Comparison of ENCODE assay signal across 11 cellular contexts in the genomic region with DNA sequence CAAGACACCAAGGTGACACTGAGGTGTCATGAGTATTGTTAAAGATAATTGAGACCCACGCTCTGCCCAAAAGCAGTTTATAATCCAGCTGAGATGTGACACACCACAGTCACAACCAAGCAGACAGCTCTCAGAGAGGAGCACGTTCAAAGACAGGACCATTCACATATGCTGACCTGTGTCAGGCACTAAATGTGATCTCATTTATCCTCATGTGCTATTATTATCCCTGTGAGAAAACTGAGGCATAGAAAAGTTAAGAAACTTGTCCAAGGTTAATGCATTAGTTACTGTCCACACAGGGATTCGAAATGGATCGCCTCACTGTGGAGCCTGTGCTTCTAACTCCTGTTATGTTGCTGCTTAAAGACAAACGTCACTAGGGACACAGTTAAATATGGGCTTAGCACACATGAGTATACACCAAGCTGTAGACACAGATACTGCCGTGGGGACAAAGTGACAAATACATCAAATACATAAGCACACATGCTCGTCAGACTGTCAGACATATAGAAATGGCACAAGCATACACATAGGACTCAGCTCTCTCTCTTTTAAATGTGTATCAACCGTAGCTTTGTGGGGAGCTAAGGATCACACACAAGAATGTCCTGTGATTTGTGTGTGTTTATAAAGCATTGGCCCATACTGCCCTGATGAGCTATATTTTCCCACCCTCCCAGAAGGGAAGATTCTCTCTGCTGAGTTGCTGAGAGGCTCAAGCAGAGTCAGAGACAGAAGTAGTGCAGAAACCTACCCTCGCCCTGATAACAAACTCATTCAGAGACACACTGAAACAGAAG. TPM values are rescaled to one million over a fixed set of nuclear protein-coding genes. Genes with fewer than 3 reads are reported as not detected.
A peak's percentile ranks its signal among the peaks of the same experiment; 100 is the strongest.
DNase-seq lines count a peak whose midpoint lies in the region; ATAC-seq and TF ChIP-seq lines count a peak whose summit lies in the region.
"Had no signal": no experiment of that assay in that cellular context is flagged by ENCODE, and none has a peak within 500 bp of the region (broad histone marks: within the 10 kb centered on the region; RNA-seq: fewer than 3 reads in every experiment).

No MANE protein-coding gene starts in this region.

- peaks cover 0 to 4% (median 0%) of the 10 kb centered on the region in 3 experiments for H3K36me3 ChIP-seq in naive thymus-derived CD4-positive, alpha-beta T cell (ENCODE audit: control insufficient read depth in 2 of 3, insufficient read depth in 3 of 3, low read length in 3 of 3)
- no peaks in the 10 kb centered on the region for H3K36me3 ChIP-seq in vagina

- peak overlapping the region; percentile 96 for H3K27ac ChIP-seq in naive thymus-derived CD4-positive, alpha-beta T cell (ENCODE audit: low read depth, low read length)
- peak overlapping the region; percentile 93 for H3K27ac ChIP-seq in vagina

- TF ChIP-seq CTCF in vagina (IDR thresholded peaks at IDR 0.05), result no peak

- H3K9me3 ChIP-seq in naive thymus-derived CD4-positive, alpha-beta T cell (ENCODE audit: control insufficient read depth in 2 of 3, low read length in 3 of 3), result no peaks in the 10 kb centered on the region
- no peaks in the 10 kb centered on the region for H3K9me3 ChIP-seq in vagina

- POLR2A ChIA-PET in naive thymus-derived CD4-positive, alpha-beta T cell (lab: Charles Lee), result interaction anchor here (0.6 to 3.9 kb wide), 6 partner anchors 16 to 1634 kb away, joined by 3 to 15 read pairs (median 8); a partner anchor contains a TSS

- TF ChIP-seq POLR2A in vagina (IDR thresholded peaks at IDR 0.05), result no peak

- H3K4me1 ChIP-seq in naive thymus-derived CD4-positive, alpha-beta T cell (ENCODE audit: control insufficient read depth in 2 of 2, insufficient read depth in 2 of 2, low read length in 2 of 2), result peaks cover 18 to 37% of the 10 kb centered on the region in 2 donors
- H3K4me1 ChIP-seq in vagina, result peaks cover 25% of the 10 kb centered on the region

- peaks cover 48% of the 10 kb centered on the region for H3K4me1 Mint-ChIP-seq in stimulated activated naive CD8-positive, alpha-beta T cell treated with anti-CD3 and anti-CD28 coated beads, Interleukin-15, Interleukin-2, amounts not matched to agents 100 ng/mL and 50 ng/mL, for 24 hours (ENCODE audit: low read depth)
- H3K4me1 Mint-ChIP-seq in central memory CD8-positive, alpha-beta T cell, result peaks cover 30% of the 10 kb centered on the region
- peaks cover 27 to 55% (median 44%) of the 10 kb centered on the region in 7 donors for H3K4me1 Mint-ChIP-seq in naive thymus-derived CD4-positive, alpha-beta T cell

- DNase-seq in stimulated activated naive CD8-positive, alpha-beta T cell treated with anti-CD3 and anti-CD28 coated beads, Interleukin-15, Interleukin-2, amounts not matched to agents 100 U/mL and 50 U/mL, for 24 hours, result no peak
- DNase-seq in central memory CD8-positive, alpha-beta T cell (ENCODE audit: low spot score in 2 of 2), result no peak
- no peak for DNase-seq in naive thymus-derived CD4-positive, alpha-beta T cell
- DNase-seq in vagina (ENCODE audit: extremely low spot score in 2 of 2) (no peak), T-helper 1 cell (no peak), NOMO-1 treated with dmso at 0.1 percent for 144 hours (lab: John Stamatoyannopoulos, UW; ENCODE audit: unreplicated experiment) (no peak)

- intact Hi-C loops in naive thymus-derived CD4-positive, alpha-beta T cell (cut with micrococcal nuclease), result loop anchor here (1.0 to 10.0 kb wide), 5 partner anchors 91 to 503 kb away; no protein-coding TSS in a partner anchor
- intact Hi-C loops in vagina (cut with DNase I), result no loop called here

- CTCF ChIA-PET in naive thymus-derived CD4-positive, alpha-beta T cell (lab: Charles Lee), result interaction anchor here (0.6 to 3.3 kb wide), 15 partner anchors 10 to 277 kb away, joined by 3 to 42 read pairs (median 4); a partner anchor contains a TSS

- no peaks in the 10 kb centered on the region for H3K27me3 Mint-ChIP-seq in stimulated activated naive CD8-positive, alpha-beta T cell treated with anti-CD3 and anti-CD28 coated beads, Interleukin-15, Interleukin-2, amounts not matched to agents 100 ng/mL and 50 ng/mL, for 24 hours
- no peaks in the 10 kb centered on the region for H3K27me3 Mint-ChIP-seq in central memory CD8-positive, alpha-beta T cell
- no peaks in the 10 kb centered on the region for H3K27me3 Mint-ChIP-seq in naive thymus-derived CD4-positive, alpha-beta T cell

- no peaks in the 10 kb centered on the region for H3K9me3 Mint-ChIP-seq in stimulated activated naive CD8-positive, alpha-beta T cell treated with anti-CD3 and anti-CD28 coated beads, Interleukin-15, Interleukin-2, amounts not matched to agents 100 ng/mL and 50 ng/mL, for 24 hours
- no peaks in the 10 kb centered on the region for H3K9me3 Mint-ChIP-seq in central memory CD8-positive, alpha-beta T cell
- H3K9me3 Mint-ChIP-seq in naive thymus-derived CD4-positive, alpha-beta T cell, result peaks cover 0 to 2% (median 0%) of the 10 kb centered on the region in 11 donors
- H3K9me3 Mint-ChIP-seq: activated T-helper 2 cell treated with anti-CD3 and anti-CD28 coated beads, Interferon-gamma antibody, Interleukin-2, Interleukin-4, amounts not matched to agents 10 μg/mL and 5 μg/mL and 100 μg/mL, durations not matched to agents 14 hours and 24 hours and 36 hours; T-helper 2 cell treated with Interferon-gamma antibody and Interleukin-4, amounts not matched to agents 5 μg/mL and 100 μg/mL, for 36 hours had no signal

- H3K4me3 ChIP-seq in naive thymus-derived CD4-positive, alpha-beta T cell (ENCODE audit: low read length), result no peak overlapping the region
- peak overlapping the region in 1 of 2 donors; percentile 21 for H3K4me3 ChIP-seq in vagina

- no peaks in the 10 kb centered on the region for H3K36me3 Mint-ChIP-seq in stimulated activated naive CD8-positive, alpha-beta T cell treated with anti-CD3 and anti-CD28 coated beads, Interleukin-15, Interleukin-2, amounts not matched to agents 100 ng/mL and 50 ng/mL, for 24 hours (ENCODE audit: low read depth)
- H3K36me3 Mint-ChIP-seq in central memory CD8-positive, alpha-beta T cell (ENCODE audit: insufficient read depth), result peaks cover 22% of the 10 kb centered on the region
- no peaks in the 10 kb centered on the region for H3K36me3 Mint-ChIP-seq in naive thymus-derived CD4-positive, alpha-beta T cell

- H3K27ac Mint-ChIP-seq in stimulated activated naive CD8-positive, alpha-beta T cell treated with anti-CD3 and anti-CD28 coated beads, Interleukin-15, Interleukin-2, amounts not matched to agents 100 ng/mL and 50 ng/mL, for 24 hours, result peak overlapping the region; percentile 91
- H3K27ac Mint-ChIP-seq in central memory CD8-positive, alpha-beta T cell (ENCODE audit: low read depth), result no peak overlapping the region
- peak overlapping the region in 8 of 9 donors; percentile 89 to 99 (median 98) for H3K27ac Mint-ChIP-seq in naive thymus-derived CD4-positive, alpha-beta T cell

- no peak overlapping the region for H3K4me3 Mint-ChIP-seq in stimulated activated naive CD8-positive, alpha-beta T cell treated with anti-CD3 and anti-CD28 coated beads, Interleukin-15, Interleukin-2, amounts not matched to agents 100 ng/mL and 50 ng/mL, for 24 hours
- H3K4me3 Mint-ChIP-seq in central memory CD8-positive, alpha-beta T cell, result peak overlapping the region; percentile 52
- peak overlapping the region in 3 of 10 donors; percentile 70 to 85 (median 72) for H3K4me3 Mint-ChIP-seq in naive thymus-derived CD4-positive, alpha-beta T cell

- H3K27me3 ChIP-seq in naive thymus-derived CD4-positive, alpha-beta T cell (ENCODE audit: control insufficient read depth in 2 of 2, insufficient read depth in 2 of 2, low read length in 2 of 2), result no peaks in the 10 kb centered on the region
- no peaks in the 10 kb centered on the region for H3K27me3 ChIP-seq in vagina

- no peak for ATAC-seq in stimulated activated naive CD8-positive, alpha-beta T cell treated with anti-CD3 and anti-CD28 coated beads, Interleukin-15, Interleukin-2, amounts not matched to agents 100 U/mL and 50 U/mL, for 24 hours
- no peak for ATAC-seq in central memory CD8-positive, alpha-beta T cell (replicated peaks; ENCODE audit: extremely low read depth, poor library complexity, severe bottlenecking)
- no peak for ATAC-seq in naive thymus-derived CD4-positive, alpha-beta T cell
- ATAC-seq in GM18873 (IDR thresholded peaks at IDR 0.05; ENCODE audit: low FRiP score, unreplicated experiment), result no peak

RNA-seq across cellular contexts. Expression of a gene that starts 3.5 kb away (rescaled TPM):
- total RNA-seq in naive thymus-derived CD4-positive, alpha-beta T cell, result 10 to 100 TPM; 31.9 to 68.7 (median 44.8) TPM
- 10 to 100 TPM; 38.6 to 60.9 TPM for polyA plus RNA-seq in naive thymus-derived CD4-positive, alpha-beta T cell
- 21.6 TPM for total RNA-seq in vagina

RNA-seq across cellular contexts. Expression of a gene that starts 13.6 kb away (rescaled TPM):
- not detected for total RNA-seq in naive thymus-derived CD4-positive, alpha-beta T cell
- polyA plus RNA-seq in naive thymus-derived CD4-positive, alpha-beta T cell, result not detected
- 11.0 TPM for total RNA-seq in vagina
- total RNA-seq: activated T-helper 2 cell treated with anti-CD3 and anti-CD28 coated beads, Interferon-gamma antibody, Interleukin-2, Interleukin-4, amounts not matched to agents 10 μg/mL and 5 μg/mL and 100 μg/mL, durations not matched to agents 14 hours and 24 hours and 36 hours had no signal

RNA-seq across cellular contexts. Expression of a gene that starts 20.6 kb away (rescaled TPM):
- not detected for total RNA-seq in naive thymus-derived CD4-positive, alpha-beta T cell
- polyA plus RNA-seq in naive thymus-derived CD4-positive, alpha-beta T cell, result under 1 TPM; 0.06 to 0.08 TPM
- total RNA-seq in vagina, result not detected
- total RNA-seq: activated T-helper 2 cell treated with anti-CD3 and anti-CD28 coated beads, Interferon-gamma antibody, Interleukin-2, Interleukin-4, amounts not matched to agents 10 μg/mL and 5 μg/mL and 100 μg/mL, durations not matched to agents 14 hours and 24 hours and 36 hours; subcutaneous adipose tissue had no signal

RNA-seq across cellular contexts. Expression of a gene that starts 32.0 kb away (rescaled TPM):
- total RNA-seq in naive thymus-derived CD4-positive, alpha-beta T cell, result under 1 TPM in 1 of 5 experiments, not detected in 4; 0.32 TPM
- polyA plus RNA-seq in naive thymus-derived CD4-positive, alpha-beta T cell, result under 1 TPM in 1 of 2 donors, not detected in 1; 0.29 TPM
- total RNA-seq in vagina, result not detected
- total RNA-seq: activated T-helper 2 cell treated with anti-CD3 and anti-CD28 coated beads, Interferon-gamma antibody, Interleukin-2, Interleukin-4, amounts not matched to agents 10 μg/mL and 5 μg/mL and 100 μg/mL, durations not matched to agents 14 hours and 24 hours and 36 hours; subcutaneous adipose tissue had no signal

RNA-seq across cellular contexts. Expression of a gene that starts 49.5 kb away (rescaled TPM):
- total RNA-seq in naive thymus-derived CD4-positive, alpha-beta T cell, result under 1 TPM in 1 of 5 experiments, not detected in 4; 0.71 TPM
- polyA plus RNA-seq in naive thymus-derived CD4-positive, alpha-beta T cell, result not detected
- total RNA-seq in vagina, result not detected

Comparison
In these comparisons a context has a peak if more than half of its experiments do, and no peak if none do; other contexts are left out.
1. RNA of a gene that starts 13.6 kb away (total RNA-seq): 11.0 TPM in vagina (single experiment); not detected in naive thymus-derived CD4-positive, alpha-beta T cell; every median in the first group is over 10 times any median in the second.